Comparison of ENCODE assay signal across 1 cellular context in the genomic region with DNA sequence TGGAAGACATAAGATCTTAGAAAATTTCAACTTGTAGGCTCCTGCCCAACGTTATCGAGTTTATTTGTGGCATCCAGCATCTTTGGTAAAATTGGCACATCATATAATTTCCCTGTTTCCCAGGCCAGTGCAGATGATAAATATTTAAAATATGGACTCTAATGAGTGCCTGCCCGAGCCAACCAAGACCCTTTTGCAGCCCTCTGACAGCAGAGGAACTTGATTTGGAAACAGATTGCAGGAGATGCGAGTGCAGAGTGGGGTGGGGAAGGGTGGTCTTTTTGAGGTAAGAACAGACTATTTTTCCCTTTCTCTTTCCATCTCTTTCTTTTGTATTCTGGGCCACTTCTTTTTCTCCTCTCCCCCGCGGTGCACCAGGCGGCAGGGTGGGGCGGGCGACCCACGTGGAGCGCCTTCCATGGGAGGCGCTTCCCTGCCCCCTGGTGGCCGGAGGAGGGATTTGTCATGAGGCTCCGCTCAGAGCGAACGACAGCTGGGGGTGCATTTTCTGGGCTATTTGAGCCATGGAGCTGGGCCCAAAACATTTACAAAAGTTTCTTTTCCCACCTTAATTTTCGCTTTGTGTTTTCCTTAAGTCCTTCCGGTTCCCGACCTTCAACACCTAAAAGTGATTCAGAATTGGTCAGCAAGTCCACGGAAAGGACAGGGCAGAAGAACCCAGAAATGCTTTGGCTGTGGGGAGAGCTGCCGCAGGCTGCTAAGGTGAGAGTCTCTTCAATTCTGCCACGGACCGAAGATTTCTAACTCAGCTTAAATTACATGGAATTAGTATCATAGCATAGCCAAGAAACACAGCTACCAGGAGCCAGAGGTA.
TF ChIP-seq lines count a peak whose summit lies in the region.

No MANE protein-coding gene starts in this region.

TF ChIP-seq in K562, 482 proteins besides CTCF, POLR2A, EP300 and RAD21 (continued from another document):
- TF ChIP-seq NONO (IDR thresholded peaks at IDR 0.05; ENCODE audit: low read depth in 2 of 2, low read length in 1 of 2) (0 out of 4 replicates have a peak, but pooled peaks of 1 of the 2 experiments have one; percentile 12), ZNF3 (CRISPR knock-in tag; IDR thresholded peaks at IDR 0.05) (no peak), MECOM (CRISPR knock-in tag; IDR thresholded peaks at IDR 0.05) (no peak), NEUROD1 (IDR thresholded peaks at IDR 0.05; ENCODE audit: borderline replicate concordance, low read depth, low read length, partially characterized antibody) (peak; percentile 27), CTBP1 (IDR thresholded peaks at IDR 0.05; ENCODE audit: borderline replicate concordance) (peak; percentile 22; the same call in 1 of the 2 replicates), PPARD (CRISPR knock-in tag; IDR thresholded peaks at IDR 0.05) (no peak), ZNF174 (CRISPR knock-in tag; IDR thresholded peaks at IDR 0.05) (no peak), TEAD2 (tag; IDR thresholded peaks at IDR 0.05) (no peak), NR2C1 (IDR thresholded peaks at IDR 0.05) (no peak), NR2C1 (tag; IDR thresholded peaks at IDR 0.05) (no peak), GABPA (tag; conservative IDR thresholded peaks at IDR 0.05; ENCODE audit: low read depth) (no peak), MTA3 (IDR thresholded peaks at IDR 0.05; ENCODE audit: borderline replicate concordance) (no peak), MYBL2 (IDR thresholded peaks at IDR 0.05; ENCODE audit: low read depth) (no peak), MYBL2 (CRISPR knock-in tag; IDR thresholded peaks at IDR 0.05; ENCODE audit: borderline replicate concordance) (no peak), JUND (IDR thresholded peaks at IDR 0.05; ENCODE audit: borderline replicate concordance, low read depth, low read length) (peak; percentile 47; the same call in 1 of the 2 replicates), JUND (tag; IDR thresholded peaks at IDR 0.05; ENCODE audit: borderline replicate concordance, low read depth, low read length) (no peak), MYC (IDR thresholded peaks at IDR 0.05; ENCODE audit: low read depth, low read length) (peak; percentile 99), MYC (CRISPR knock-in tag; IDR thresholded peaks at IDR 0.05; ENCODE audit: borderline replicate concordance, low read depth) (peak; percentile 68; the same call in 1 of the 2 replicates), FOXA3 (CRISPR knock-in tag; conservative IDR thresholded peaks at IDR 0.05 in 1 of 2, IDR thresholded peaks at IDR 0.05 in 1 of 2) (no peak), ZNF347 (CRISPR knock-in tag; IDR thresholded peaks at IDR 0.05; ENCODE audit: low read depth) (no peak)
- TF ChIP-seq, protein P1, sequence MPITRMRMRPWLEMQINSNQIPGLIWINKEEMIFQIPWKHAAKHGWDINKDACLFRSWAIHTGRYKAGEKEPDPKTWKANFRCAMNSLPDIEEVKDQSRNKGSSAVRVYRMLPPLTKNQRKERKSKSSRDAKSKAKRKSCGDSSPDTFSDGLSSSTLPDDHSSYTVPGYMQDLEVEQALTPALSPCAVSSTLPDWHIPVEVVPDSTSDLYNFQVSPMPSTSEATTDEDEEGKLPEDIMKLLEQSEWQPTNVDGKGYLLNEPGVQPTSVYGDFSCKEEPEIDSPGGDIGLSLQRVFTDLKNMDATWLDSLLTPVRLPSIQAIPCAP (CRISPR knock-in tag; IDR thresholded peaks at IDR 0.05; ENCODE audit: borderline replicate concordance): no peak
- TF ChIP-seq, protein P2, sequence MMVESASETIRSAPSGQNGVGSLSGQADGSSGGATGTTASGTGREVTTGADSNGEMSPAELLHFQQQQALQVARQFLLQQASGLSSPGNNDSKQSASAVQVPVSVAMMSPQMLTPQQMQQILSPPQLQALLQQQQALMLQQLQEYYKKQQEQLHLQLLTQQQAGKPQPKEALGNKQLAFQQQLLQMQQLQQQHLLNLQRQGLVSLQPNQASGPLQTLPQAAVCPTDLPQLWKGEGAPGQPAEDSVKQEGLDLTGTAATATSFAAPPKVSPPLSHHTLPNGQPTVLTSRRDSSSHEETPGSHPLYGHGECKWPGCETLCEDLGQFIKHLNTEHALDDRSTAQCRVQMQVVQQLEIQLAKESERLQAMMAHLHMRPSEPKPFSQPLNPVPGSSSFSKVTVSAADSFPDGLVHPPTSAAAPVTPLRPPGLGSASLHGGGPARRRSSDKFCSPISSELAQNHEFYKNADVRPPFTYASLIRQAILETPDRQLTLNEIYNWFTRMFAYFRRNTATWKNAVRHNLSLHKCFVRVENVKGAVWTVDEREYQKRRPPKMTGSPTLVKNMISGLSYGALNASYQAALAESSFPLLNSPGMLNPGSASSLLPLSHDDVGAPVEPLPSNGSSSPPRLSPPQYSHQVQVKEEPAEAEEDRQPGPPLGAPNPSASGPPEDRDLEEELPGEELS (CRISPR knock-in tag; IDR thresholded peaks at IDR 0.05; ENCODE audit: borderline replicate concordance): no peak
- TF ChIP-seq, protein P3, sequence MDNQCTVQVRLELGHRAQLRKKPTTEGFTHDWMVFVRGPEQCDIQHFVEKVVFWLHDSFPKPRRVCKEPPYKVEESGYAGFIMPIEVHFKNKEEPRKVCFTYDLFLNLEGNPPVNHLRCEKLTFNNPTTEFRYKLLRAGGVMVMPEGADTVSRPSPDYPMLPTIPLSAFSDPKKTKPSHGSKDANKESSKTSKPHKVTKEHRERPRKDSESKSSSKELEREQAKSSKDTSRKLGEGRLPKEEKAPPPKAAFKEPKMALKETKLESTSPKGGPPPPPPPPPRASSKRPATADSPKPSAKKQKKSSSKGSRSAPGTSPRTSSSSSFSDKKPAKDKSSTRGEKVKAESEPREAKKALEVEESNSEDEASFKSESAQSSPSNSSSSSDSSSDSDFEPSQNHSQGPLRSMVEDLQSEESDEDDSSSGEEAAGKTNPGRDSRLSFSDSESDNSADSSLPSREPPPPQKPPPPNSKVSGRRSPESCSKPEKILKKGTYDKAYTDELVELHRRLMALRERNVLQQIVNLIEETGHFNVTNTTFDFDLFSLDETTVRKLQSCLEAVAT (IDR thresholded peaks at IDR 0.05): no peak
- TF ChIP-seq, protein P4, sequence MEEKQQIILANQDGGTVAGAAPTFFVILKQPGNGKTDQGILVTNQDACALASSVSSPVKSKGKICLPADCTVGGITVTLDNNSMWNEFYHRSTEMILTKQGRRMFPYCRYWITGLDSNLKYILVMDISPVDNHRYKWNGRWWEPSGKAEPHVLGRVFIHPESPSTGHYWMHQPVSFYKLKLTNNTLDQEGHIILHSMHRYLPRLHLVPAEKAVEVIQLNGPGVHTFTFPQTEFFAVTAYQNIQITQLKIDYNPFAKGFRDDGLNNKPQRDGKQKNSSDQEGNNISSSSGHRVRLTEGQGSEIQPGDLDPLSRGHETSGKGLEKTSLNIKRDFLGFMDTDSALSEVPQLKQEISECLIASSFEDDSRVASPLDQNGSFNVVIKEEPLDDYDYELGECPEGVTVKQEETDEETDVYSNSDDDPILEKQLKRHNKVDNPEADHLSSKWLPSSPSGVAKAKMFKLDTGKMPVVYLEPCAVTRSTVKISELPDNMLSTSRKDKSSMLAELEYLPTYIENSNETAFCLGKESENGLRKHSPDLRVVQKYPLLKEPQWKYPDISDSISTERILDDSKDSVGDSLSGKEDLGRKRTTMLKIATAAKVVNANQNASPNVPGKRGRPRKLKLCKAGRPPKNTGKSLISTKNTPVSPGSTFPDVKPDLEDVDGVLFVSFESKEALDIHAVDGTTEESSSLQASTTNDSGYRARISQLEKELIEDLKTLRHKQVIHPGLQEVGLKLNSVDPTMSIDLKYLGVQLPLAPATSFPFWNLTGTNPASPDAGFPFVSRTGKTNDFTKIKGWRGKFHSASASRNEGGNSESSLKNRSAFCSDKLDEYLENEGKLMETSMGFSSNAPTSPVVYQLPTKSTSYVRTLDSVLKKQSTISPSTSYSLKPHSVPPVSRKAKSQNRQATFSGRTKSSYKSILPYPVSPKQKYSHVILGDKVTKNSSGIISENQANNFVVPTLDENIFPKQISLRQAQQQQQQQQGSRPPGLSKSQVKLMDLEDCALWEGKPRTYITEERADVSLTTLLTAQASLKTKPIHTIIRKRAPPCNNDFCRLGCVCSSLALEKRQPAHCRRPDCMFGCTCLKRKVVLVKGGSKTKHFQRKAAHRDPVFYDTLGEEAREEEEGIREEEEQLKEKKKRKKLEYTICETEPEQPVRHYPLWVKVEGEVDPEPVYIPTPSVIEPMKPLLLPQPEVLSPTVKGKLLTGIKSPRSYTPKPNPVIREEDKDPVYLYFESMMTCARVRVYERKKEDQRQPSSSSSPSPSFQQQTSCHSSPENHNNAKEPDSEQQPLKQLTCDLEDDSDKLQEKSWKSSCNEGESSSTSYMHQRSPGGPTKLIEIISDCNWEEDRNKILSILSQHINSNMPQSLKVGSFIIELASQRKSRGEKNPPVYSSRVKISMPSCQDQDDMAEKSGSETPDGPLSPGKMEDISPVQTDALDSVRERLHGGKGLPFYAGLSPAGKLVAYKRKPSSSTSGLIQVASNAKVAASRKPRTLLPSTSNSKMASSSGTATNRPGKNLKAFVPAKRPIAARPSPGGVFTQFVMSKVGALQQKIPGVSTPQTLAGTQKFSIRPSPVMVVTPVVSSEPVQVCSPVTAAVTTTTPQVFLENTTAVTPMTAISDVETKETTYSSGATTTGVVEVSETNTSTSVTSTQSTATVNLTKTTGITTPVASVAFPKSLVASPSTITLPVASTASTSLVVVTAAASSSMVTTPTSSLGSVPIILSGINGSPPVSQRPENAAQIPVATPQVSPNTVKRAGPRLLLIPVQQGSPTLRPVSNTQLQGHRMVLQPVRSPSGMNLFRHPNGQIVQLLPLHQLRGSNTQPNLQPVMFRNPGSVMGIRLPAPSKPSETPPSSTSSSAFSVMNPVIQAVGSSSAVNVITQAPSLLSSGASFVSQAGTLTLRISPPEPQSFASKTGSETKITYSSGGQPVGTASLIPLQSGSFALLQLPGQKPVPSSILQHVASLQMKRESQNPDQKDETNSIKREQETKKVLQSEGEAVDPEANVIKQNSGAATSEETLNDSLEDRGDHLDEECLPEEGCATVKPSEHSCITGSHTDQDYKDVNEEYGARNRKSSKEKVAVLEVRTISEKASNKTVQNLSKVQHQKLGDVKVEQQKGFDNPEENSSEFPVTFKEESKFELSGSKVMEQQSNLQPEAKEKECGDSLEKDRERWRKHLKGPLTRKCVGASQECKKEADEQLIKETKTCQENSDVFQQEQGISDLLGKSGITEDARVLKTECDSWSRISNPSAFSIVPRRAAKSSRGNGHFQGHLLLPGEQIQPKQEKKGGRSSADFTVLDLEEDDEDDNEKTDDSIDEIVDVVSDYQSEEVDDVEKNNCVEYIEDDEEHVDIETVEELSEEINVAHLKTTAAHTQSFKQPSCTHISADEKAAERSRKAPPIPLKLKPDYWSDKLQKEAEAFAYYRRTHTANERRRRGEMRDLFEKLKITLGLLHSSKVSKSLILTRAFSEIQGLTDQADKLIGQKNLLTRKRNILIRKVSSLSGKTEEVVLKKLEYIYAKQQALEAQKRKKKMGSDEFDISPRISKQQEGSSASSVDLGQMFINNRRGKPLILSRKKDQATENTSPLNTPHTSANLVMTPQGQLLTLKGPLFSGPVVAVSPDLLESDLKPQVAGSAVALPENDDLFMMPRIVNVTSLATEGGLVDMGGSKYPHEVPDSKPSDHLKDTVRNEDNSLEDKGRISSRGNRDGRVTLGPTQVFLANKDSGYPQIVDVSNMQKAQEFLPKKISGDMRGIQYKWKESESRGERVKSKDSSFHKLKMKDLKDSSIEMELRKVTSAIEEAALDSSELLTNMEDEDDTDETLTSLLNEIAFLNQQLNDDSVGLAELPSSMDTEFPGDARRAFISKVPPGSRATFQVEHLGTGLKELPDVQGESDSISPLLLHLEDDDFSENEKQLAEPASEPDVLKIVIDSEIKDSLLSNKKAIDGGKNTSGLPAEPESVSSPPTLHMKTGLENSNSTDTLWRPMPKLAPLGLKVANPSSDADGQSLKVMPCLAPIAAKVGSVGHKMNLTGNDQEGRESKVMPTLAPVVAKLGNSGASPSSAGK (IDR thresholded peaks at IDR 0.05): peak; percentile 50; the same call in 1 of the 2 replicates
